20 cellular contexts compared by ENCODE assay signal in the genomic region with DNA sequence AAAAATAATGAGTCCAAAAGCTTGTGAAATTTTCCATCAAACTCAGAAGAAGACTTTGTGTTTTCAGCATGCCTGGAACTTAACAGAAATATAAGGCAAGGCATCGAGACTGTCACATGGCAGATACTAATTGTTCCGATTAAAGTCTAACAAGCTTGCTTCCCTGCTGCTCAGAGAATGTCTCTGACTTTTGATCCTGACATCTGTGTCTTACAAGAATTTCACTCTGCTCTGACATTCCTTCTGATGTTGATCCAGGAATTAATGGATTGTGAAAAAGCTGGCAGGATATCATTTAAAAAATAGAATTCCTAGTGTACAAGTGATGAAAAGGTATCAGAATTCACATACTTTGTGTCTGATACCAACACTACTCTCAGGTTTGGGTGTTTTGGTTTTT.
DNase-seq lines count a peak whose midpoint lies in the region; ATAC-seq and TF ChIP-seq lines count a peak whose summit lies in the region.
"Had no signal": no experiment of that assay in that cellular context is flagged by ENCODE, and none has a peak within 500 bp of the region (broad histone marks: within the 10 kb centered on the region; RNA-seq: fewer than 3 reads in every experiment).

No MANE protein-coding gene starts in this region.

- H2BK12ac ChIP-seq in mesenchymal stem cell (ENCODE audit: low read length in 2 of 2), result no peak overlapping the region

- no peak overlapping the region for H2BK15ac ChIP-seq in mesenchymal stem cell (ENCODE audit: low read depth, poor library complexity, severe bottlenecking)

- H3K36me3 ChIP-seq in mesenchymal stem cell (ENCODE audit: control insufficient read depth in 1 of 2, insufficient read depth in 2 of 2, low read depth in 1 of 2, low read length in 2 of 2), result no peaks in the 10 kb centered on the region
- H3K36me3 ChIP-seq: BLaER1 had no signal

- H3K36me3 Mint-ChIP-seq in progenitor cell of endocrine pancreas (ENCODE audit: insufficient read depth), result no peaks in the 10 kb centered on the region
- H3K36me3 Mint-ChIP-seq: CD4-positive, alpha-beta memory T cell had no signal

- no peak overlapping the region for H3K18ac ChIP-seq in mesenchymal stem cell (ENCODE audit: low read depth in 1 of 2, low read length in 2 of 2)

- H3K9me3 ChIP-seq in mesenchymal stem cell (ENCODE audit: control insufficient read depth, low read length), result no peaks in the 10 kb centered on the region
- H3K9me3 ChIP-seq: BLaER1, Caco-2 had no signal

- no peak overlapping the region for H3K4me3 ChIP-seq in mesenchymal stem cell (ENCODE audit: insufficient read depth in 1 of 2, low read depth in 1 of 2, low read length in 2 of 2)
- H3K4me3 ChIP-seq: BLaER1, PC-9 had no signal

- no peaks in the 10 kb centered on the region for H3K79me1 ChIP-seq in mesenchymal stem cell (replicated peaks; ENCODE audit: low read length, poor library complexity, severe bottlenecking)

- H3K4me1 Mint-ChIP-seq in progenitor cell of endocrine pancreas (ENCODE audit: low read depth), result no peaks in the 10 kb centered on the region
- H3K4me1 Mint-ChIP-seq: CD4-positive, alpha-beta memory T cell had no signal

- H3K27ac Mint-ChIP-seq in progenitor cell of endocrine pancreas, result no peak overlapping the region
- H3K27ac Mint-ChIP-seq: CD4-positive, alpha-beta memory T cell had no signal

- no peaks in the 10 kb centered on the region for H3K27me3 Mint-ChIP-seq in progenitor cell of endocrine pancreas

- no peak overlapping the region for H3K23ac ChIP-seq in mesenchymal stem cell (ENCODE audit: low read length in 2 of 2)

- no peak overlapping the region for H3K9ac ChIP-seq in mesenchymal stem cell (ENCODE audit: low read length)
- H3K9ac ChIP-seq: BLaER1 had no signal

- DNase-seq in NCI-H69 (lab: John Stamatoyannopoulos, UW) (peak; percentile 26), astrocyte of the hippocampus (ENCODE audit: low read depth, low spot score) (peak; percentile 60), mesenchymal stem cell (no peak), retina (peak; percentile 49), progenitor cell of endocrine pancreas (ENCODE audit: low spot score, unreplicated experiment) (no peak), C1 segment of cervical spinal cord (lab: John Stamatoyannopoulos, UW) (no peak)
- DNase-seq: ACHN; Caco-2; CD4-positive, alpha-beta memory T cell; DMS153; IMR-90; NCI-H1694; NCI-H2081; NCI-H526; PC-9; RPMI8226; SHP77 had no signal

- no peak overlapping the region for H3K4me3 Mint-ChIP-seq in progenitor cell of endocrine pancreas (ENCODE audit: low read depth)
- H3K4me3 Mint-ChIP-seq: CD4-positive, alpha-beta memory T cell had no signal

- WGBS in mesenchymal stem cell, result 79% methylated on average over 2 of the region's 2 CpGs

- no peak for TF ChIP-seq CTCF in progenitor cell of endocrine pancreas (IDR thresholded peaks at IDR 0.05; ENCODE audit: unreplicated experiment)

- ATAC-seq in GM21529 (IDR thresholded peaks at IDR 0.05; ENCODE audit: unreplicated experiment) (no peak), HG02571 (IDR thresholded peaks at IDR 0.05; ENCODE audit: unreplicated experiment) (no peak)

- peak overlapping the region; percentile 67 for H3K27ac ChIP-seq in mesenchymal stem cell (ENCODE audit: low read length, poor library complexity, severe bottlenecking)
- H3K27ac ChIP-seq: BLaER1, PC-9 had no signal

- no peaks in the 10 kb centered on the region for H3K27me3 ChIP-seq in mesenchymal stem cell (ENCODE audit: control insufficient read depth in 1 of 2, insufficient read depth in 1 of 2, low read length in 2 of 2)
- H3K27me3 ChIP-seq: BLaER1 had no signal

- no peak overlapping the region for H4K8ac ChIP-seq in mesenchymal stem cell (ENCODE audit: low read length)

- no peak overlapping the region for H2AFZ ChIP-seq in mesenchymal stem cell (ENCODE audit: low read depth, low read length)
- H2AFZ ChIP-seq: PC-9 had no signal

- H3K4me2 ChIP-seq in mesenchymal stem cell (ENCODE audit: low read length, poor library complexity, severe bottlenecking), result no peak overlapping the region
- H3K4me2 ChIP-seq: BLaER1, PC-9 had no signal

- no peak overlapping the region for H2BK120ac ChIP-seq in mesenchymal stem cell (ENCODE audit: low read depth, low read length)

- H3K14ac ChIP-seq in mesenchymal stem cell (ENCODE audit: low read length in 2 of 2), result no peak overlapping the region

- H2AK5ac ChIP-seq in mesenchymal stem cell (ENCODE audit: low read length, severe bottlenecking), result no peak overlapping the region

- no peak overlapping the region for H3K4ac ChIP-seq in mesenchymal stem cell (ENCODE audit: low read depth in 1 of 2, low read length in 2 of 2)

- H3K4me1 ChIP-seq in mesenchymal stem cell (ENCODE audit: control insufficient read depth, insufficient read depth, low read depth, low read length), result peaks cover 3% of the 10 kb centered on the region
- H3K4me1 ChIP-seq: BLaER1, Caco-2 had no signal

- H4K91ac ChIP-seq in mesenchymal stem cell (ENCODE audit: low read length), result no peak overlapping the region

- no peaks in the 10 kb centered on the region for H3K9me3 Mint-ChIP-seq in progenitor cell of endocrine pancreas (ENCODE audit: low read depth)

- no peak overlapping the region for H2BK5ac ChIP-seq in mesenchymal stem cell (ENCODE audit: low read depth, low read length, poor library complexity, severe bottlenecking)

Comparison
In these comparisons a context has a peak if more than half of its experiments do, and no peak if none do; other contexts are left out.
1. DNase-seq: peak in NCI-H69 (single experiment), astrocyte of the hippocampus (single experiment) and retina (single experiment); none in mesenchymal stem cell (single experiment), progenitor cell of endocrine pancreas (single experiment) and C1 segment of cervical spinal cord (0 of 14).